Comparison of ENCODE assay signal across 26 cellular contexts in the genomic region with DNA sequence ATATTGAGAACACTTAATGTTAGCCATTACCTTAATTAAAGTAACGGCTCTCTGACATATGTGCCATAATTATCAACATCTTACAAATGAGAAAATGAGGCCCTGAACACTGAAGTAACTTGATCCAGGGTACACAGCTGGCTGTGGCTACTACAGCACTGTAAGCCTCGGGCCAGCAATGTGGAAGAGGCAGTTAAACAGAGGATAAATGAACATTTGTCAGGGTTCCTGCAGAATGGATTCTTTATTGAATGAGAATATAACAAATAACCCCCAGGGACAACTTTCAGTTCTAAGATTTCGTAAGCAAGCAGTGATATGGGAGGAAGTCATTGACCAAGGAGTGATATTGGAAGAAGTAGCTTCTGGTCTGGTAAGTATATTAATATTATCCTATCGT.
"Had no signal": no experiment of that assay in that cellular context is flagged by ENCODE, and none has a peak within 500 bp of the region (broad histone marks: within the 10 kb centered on the region; RNA-seq: fewer than 3 reads in every experiment).

No MANE protein-coding gene starts in this region.

- H3K9me3 ChIP-seq: Peyer's patch had no signal

- H3K4me1 Mint-ChIP-seq: activated B cell treated with CpG ODN at 0.5 μM for 24 hours; activated CD4-positive, alpha-beta T cell treated with anti-CD3 and anti-CD28 coated beads, Interleukin-2, amount 10 ng/mL, durations not matched to agents 24 days and 14 days; activated T-helper 17 cell treated with anti-CD3 and anti-CD28 coated beads, Interleukin-2, amount 50 U/mL, for 72 hours; central memory CD8-positive, alpha-beta T cell had no signal

- H3K4me3 Mint-ChIP-seq: activated B cell treated with CpG ODN at 0.5 μM for 24 hours; activated CD4-positive, alpha-beta T cell treated with anti-CD3 and anti-CD28 coated beads, Interleukin-2, amount 10 ng/mL, durations not matched to agents 24 days and 14 days; activated naive CD4-positive, alpha-beta T cell treated with anti-CD3 and anti-CD28 coated beads for 36 hours; activated naive CD8-positive, alpha-beta T cell; activated T-helper 17 cell treated with anti-CD3 and anti-CD28 coated beads, Interleukin-2, amount 50 U/mL, for 72 hours; brain; central memory CD8-positive, alpha-beta T cell had no signal

- ATAC-seq: activated T-helper 17 cell treated with anti-CD3 and anti-CD28 coated beads, Interleukin-2, amount 50 U/mL, for 72 hours; K562 had no signal

- DNase-seq: activated B cell treated with CpG ODN at 0.5 μM for 24 hours; activated CD4-positive, alpha-beta T cell treated with anti-CD3 and anti-CD28 coated beads for 1 hour; activated CD4-positive, alpha-beta T cell treated with anti-CD3 and anti-CD28 coated beads, Interleukin-2, amount 10 ng/mL, durations not matched to agents 24 days and 14 days; activated CD4-positive, alpha-beta T cell treated with anti-CD3 and anti-CD28 coated beads, Interleukin-2, amount 50 U/mL, for 48 hours; activated gamma-delta T cell; activated naive CD4-positive, alpha-beta T cell treated with anti-CD3 and anti-CD28 coated beads for 36 hours; activated T-cell treated with anti-CD3 and anti-CD28 coated beads for 4 hours; activated T-cell treated with anti-CD3 and anti-CD28 coated beads, Interleukin-2, amount 50 U/mL, for 48 hours; amygdala; Karpas-422; MM.1S; NCI-H146; NCI-H187 treated with DMSO at 0.1 percent for 48 hours; NCI-H2081 treated with DMSO at 0.1 percent for 48 hours; NCI-H226; NCI-H510A; NCI-H748 treated with DMSO at 0.1 percent for 48 hours; Peyer's patch; SHP77; T-helper 2 cell; T1000 had no signal

- H3K27me3 Mint-ChIP-seq: activated B cell treated with CpG ODN at 0.5 μM for 24 hours; activated CD4-positive, alpha-beta T cell treated with anti-CD3 and anti-CD28 coated beads, Interleukin-2, amount 10 ng/mL, durations not matched to agents 24 days and 14 days; activated naive CD8-positive, alpha-beta T cell; activated T-helper 17 cell treated with anti-CD3 and anti-CD28 coated beads, Interleukin-2, amount 50 U/mL, for 72 hours; brain; central memory CD8-positive, alpha-beta T cell had no signal

- H3K27ac Mint-ChIP-seq: activated B cell treated with CpG ODN at 0.5 μM for 24 hours; activated CD4-positive, alpha-beta T cell treated with anti-CD3 and anti-CD28 coated beads, Interleukin-2, amount 10 ng/mL, durations not matched to agents 24 days and 14 days; activated naive CD4-positive, alpha-beta T cell treated with anti-CD3 and anti-CD28 coated beads for 36 hours; activated naive CD8-positive, alpha-beta T cell; activated T-helper 17 cell treated with anti-CD3 and anti-CD28 coated beads, Interleukin-2, amount 50 U/mL, for 72 hours had no signal
